In the genomic region with DNA sequence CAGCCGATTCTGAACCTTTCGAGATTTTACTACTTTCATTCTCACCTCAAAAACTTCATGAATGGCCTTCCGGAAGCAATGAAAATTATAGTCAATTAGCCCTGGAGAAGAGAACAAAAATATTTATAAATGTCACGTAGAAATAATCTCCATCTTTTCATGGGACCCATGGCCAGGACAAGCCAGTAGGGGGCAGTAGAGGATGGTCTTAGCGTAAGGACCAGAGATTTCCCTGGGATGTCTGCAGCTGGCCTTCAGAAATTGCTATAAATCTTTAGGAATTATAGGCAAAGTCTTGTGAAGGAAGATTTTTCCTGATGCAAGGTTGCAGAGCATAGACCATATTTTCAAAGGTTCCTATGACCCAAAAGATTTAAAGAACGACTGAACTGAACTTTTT, we compare ENCODE assay signal across 8 cellular contexts. TPM values are rescaled to one million over a fixed set of nuclear protein-coding genes. Genes with fewer than 3 reads are reported as not detected.
DNase-seq lines count a peak whose midpoint lies in the region; ATAC-seq lines count a peak whose summit lies in the region.

No MANE protein-coding gene starts in this region.

- no peaks in the 10 kb centered on the region for H3K27me3 Mint-ChIP-seq in activated CD4-positive, alpha-beta T cell treated with anti-CD3 and anti-CD28 coated beads, Interleukin-2, amount 10 ng/mL, durations not matched to agents 7 days and 5 days
- H3K27me3 Mint-ChIP-seq in effector memory CD8-positive, alpha-beta T cell, result no peaks in the 10 kb centered on the region

- H3K4me3 Mint-ChIP-seq in activated CD4-positive, alpha-beta T cell treated with anti-CD3 and anti-CD28 coated beads, Interleukin-2, amount 10 ng/mL, durations not matched to agents 7 days and 5 days, result no peak overlapping the region
- no peak overlapping the region for H3K4me3 Mint-ChIP-seq in effector memory CD8-positive, alpha-beta T cell

- peaks cover 1% of the 10 kb centered on the region for H3K36me3 Mint-ChIP-seq in activated CD4-positive, alpha-beta T cell treated with anti-CD3 and anti-CD28 coated beads, Interleukin-2, amount 10 ng/mL, durations not matched to agents 7 days and 5 days (ENCODE audit: low read depth)
- H3K36me3 Mint-ChIP-seq in effector memory CD8-positive, alpha-beta T cell (ENCODE audit: insufficient read depth), result no peaks in the 10 kb centered on the region

- no peak overlapping the region for H3K27ac Mint-ChIP-seq in activated CD4-positive, alpha-beta T cell treated with anti-CD3 and anti-CD28 coated beads, Interleukin-2, amount 10 ng/mL, durations not matched to agents 7 days and 5 days
- H3K27ac Mint-ChIP-seq in effector memory CD8-positive, alpha-beta T cell, result no peak overlapping the region

- CTCF ChIA-PET in activated CD4-positive, alpha-beta T cell treated with anti-CD3 and anti-CD28 coated beads, Interleukin-2, amount 10 ng/mL, durations not matched to agents 7 days and 5 days (lab: Charles Lee), result interaction anchor here (0.7 to 1.6 kb wide), 2 partner anchors 12 to 341 kb away, joined by 3 to 4 read pairs; no protein-coding TSS in a partner anchor

- peak; percentile 34 for ATAC-seq in effector memory CD8-positive, alpha-beta T cell (replicated peaks)
- ATAC-seq in stimulated activated naive CD8-positive, alpha-beta T cell treated with anti-CD3 and anti-CD28 coated beads, Interleukin-15, Interleukin-2, amounts not matched to agents 100 U/mL and 50 U/mL, for 24 hours, result no peak
- ATAC-seq in HG02852 (IDR thresholded peaks at IDR 0.05; ENCODE audit: unreplicated experiment), result no peak

- H3K4me1 Mint-ChIP-seq in activated CD4-positive, alpha-beta T cell treated with anti-CD3 and anti-CD28 coated beads, Interleukin-2, amount 10 ng/mL, durations not matched to agents 7 days and 5 days, result peaks cover 45% of the 10 kb centered on the region
- H3K4me1 Mint-ChIP-seq in effector memory CD8-positive, alpha-beta T cell (ENCODE audit: low read depth in 2 of 2), result peaks cover 0 to 7% of the 10 kb centered on the region in 2 donors

- H3K9me3 Mint-ChIP-seq in activated CD4-positive, alpha-beta T cell treated with anti-CD3 and anti-CD28 coated beads, Interleukin-2, amount 10 ng/mL, durations not matched to agents 7 days and 5 days, result no peaks in the 10 kb centered on the region
- H3K9me3 Mint-ChIP-seq in effector memory CD8-positive, alpha-beta T cell, result no peaks in the 10 kb centered on the region

- POLR2A ChIA-PET in activated CD4-positive, alpha-beta T cell treated with anti-CD3 and anti-CD28 coated beads, Interleukin-2, amount 10 ng/mL, durations not matched to agents 7 days and 5 days (lab: Charles Lee), result no interaction called here

- DNase-seq in NCI-H510A treated with DMSO at 0.1 percent for 48 hours (lab: John Stamatoyannopoulos, UW) (peak; percentile 8), NCI-H510A (lab: John Stamatoyannopoulos, UW) (no peak), NCI-H146 treated with DMSO at 0.1 percent for 48 hours (lab: John Stamatoyannopoulos, UW; ENCODE audit: unreplicated experiment) (peak; percentile 6), midbrain (lab: John Stamatoyannopoulos, UW) (peak; percentile 64)
- peak; percentile 69 for DNase-seq in activated CD4-positive, alpha-beta T cell treated with anti-CD3 and anti-CD28 coated beads, Interleukin-2, amount 10 ng/mL, durations not matched to agents 7 days and 5 days
- DNase-seq in effector memory CD8-positive, alpha-beta T cell, result peak; percentile 56 to 65 (median 57)
- DNase-seq in stimulated activated naive CD8-positive, alpha-beta T cell treated with anti-CD3 and anti-CD28 coated beads, Interleukin-15, Interleukin-2, amounts not matched to agents 100 U/mL and 50 U/mL, for 24 hours, result peak; percentile 78

RNA-seq across cellular contexts. Expression of gene UBE2J1, which starts 15.6 kb away (rescaled TPM):
- total RNA-seq in activated CD4-positive, alpha-beta T cell treated with anti-CD3 and anti-CD28 coated beads, Interleukin-2, amount 10 ng/mL, durations not matched to agents 7 days and 5 days, result 10 to 100 TPM; 25.9 to 30.9 TPM

RNA-seq across cellular contexts. Expression of gene RRAGD, which starts 44.0 kb away (rescaled TPM):
- 1 to 10 TPM; 8.8 TPM for total RNA-seq in activated CD4-positive, alpha-beta T cell treated with anti-CD3 and anti-CD28 coated beads, Interleukin-2, amount 10 ng/mL, durations not matched to agents 7 days and 5 days

RNA-seq across cellular contexts. Expression of gene GABRR2, which starts 53.0 kb away (rescaled TPM):
- under 1 TPM; 0.30 to 0.77 TPM for total RNA-seq in activated CD4-positive, alpha-beta T cell treated with anti-CD3 and anti-CD28 coated beads, Interleukin-2, amount 10 ng/mL, durations not matched to agents 7 days and 5 days
